In genomic region chr6:33208089-33208967, GRCh38 we compare ENCODE assay signal across 8 cellular contexts. TPM values are rescaled to one million over a fixed set of nuclear protein-coding genes. Genes with fewer than 3 reads are reported as not detected.
DNase-seq lines count a peak whose midpoint lies in the region; ATAC-seq and TF ChIP-seq lines count a peak whose summit lies in the region.

Gene RING1, plus strand, starts transcription at chr6:33208500. Its CDS starts 323 bp downstream, at chr6:33208823.

- ATAC-seq in GM19395 (IDR thresholded peaks at IDR 0.05; ENCODE audit: unreplicated experiment) (peak; percentile 48), T-cell (replicated peaks in 1 of 4) (peak; percentile 64 to 75 (median 68))
- no peak for ATAC-seq in activated naive CD8-positive, alpha-beta T cell treated with anti-CD3 and anti-CD28 coated beads, Interleukin-2, amount 50 U/mL, for 24 hours

- peak within 1 kb of the TSS; percentile 81 to 89 (median 87) for H3K4me3 Mint-ChIP-seq in T-cell
- H3K4me3 Mint-ChIP-seq in activated naive CD8-positive, alpha-beta T cell treated with anti-CD3 and anti-CD28 coated beads, Interleukin-2, amount 50 U/mL, for 24 hours = peak within 1 kb of the TSS; percentile 91

- peaks cover 51 to 57% (median 53%) of the 10 kb centered on the region in 3 donors for H3K4me1 Mint-ChIP-seq in T-cell
- H3K4me1 Mint-ChIP-seq in activated naive CD8-positive, alpha-beta T cell treated with anti-CD3 and anti-CD28 coated beads, Interleukin-2, amount 50 U/mL, for 24 hours = peaks cover 58% of the 10 kb centered on the region

- H3K36me3 ChIP-seq in MG63 (peaks cover 51% of the 10 kb centered on the region), cardiac muscle cell (peaks cover 1% of the 10 kb centered on the region), parathyroid adenoma (ENCODE audit: control insufficient read depth, insufficient read depth, low read length) (no peaks in the 10 kb centered on the region), thyroid gland (peaks cover 4 to 13% of the 10 kb centered on the region in 2 donors)

- peak within 1 kb of the TSS; percentile 91 for H2AFZ ChIP-seq in parathyroid adenoma

- H3K9me3 ChIP-seq in MG63 = no peaks in the 10 kb centered on the region
- H3K9me3 ChIP-seq in cardiac muscle cell (ENCODE audit: low read depth) = no peaks in the 10 kb centered on the region
- H3K9me3 ChIP-seq in parathyroid adenoma (ENCODE audit: control insufficient read depth, low read length) = no peaks in the 10 kb centered on the region
- no peaks in the 10 kb centered on the region for H3K9me3 ChIP-seq in thyroid gland

- H3K4me1 ChIP-seq in cardiac muscle cell (ENCODE audit: low read depth) (peaks cover 12% of the 10 kb centered on the region), parathyroid adenoma (peaks cover 17% of the 10 kb centered on the region), thyroid gland (peaks cover 33 to 38% of the 10 kb centered on the region in 2 donors)

- intact Hi-C loops in thyroid gland (cut with DNase I) = loop anchor here (10.0 kb wide), 1 partner anchor 216 kb away; the partner anchor contains the start of gene SYNGAP1

- H3K9ac ChIP-seq in parathyroid adenoma = peak within 1 kb of the TSS; percentile 33

- CTCF ChIA-PET in T-cell (lab: Charles Lee) = interaction anchor here (0.5 to 1.3 kb wide), 8 partner anchors 10 to 267 kb away, joined by 3 to 15 read pairs (median 3); no protein-coding TSS in a partner anchor

- POLR2A ChIA-PET in T-cell (lab: Charles Lee) = interaction anchor here (0.6 to 1.1 kb wide), 6 partner anchors 26 to 355 kb away, joined by 3 to 4 read pairs (median 4); partner anchors contain the start of gene TAP1 (in 1 of the 2)

- DNase-seq in CD1c-positive myeloid dendritic cell (ENCODE audit: extremely low spot score) (peak; percentile 96), MG63 (peak; percentile 97), T-cell (peak; percentile 74 to 90 (median 85)), cardiac muscle cell (ENCODE audit: low read depth in 1 of 2, low spot score in 1 of 2) (peak; percentile 84 to 85), thyroid gland (peak; percentile 88)
- DNase-seq in activated naive CD8-positive, alpha-beta T cell treated with anti-CD3 and anti-CD28 coated beads, Interleukin-2, amount 50 U/mL, for 24 hours = peak; percentile 89

- peak within 1 kb of the TSS; percentile 83 to 84 for H3K27ac Mint-ChIP-seq in T-cell
- peak within 1 kb of the TSS; percentile 89 for H3K27ac Mint-ChIP-seq in activated naive CD8-positive, alpha-beta T cell treated with anti-CD3 and anti-CD28 coated beads, Interleukin-2, amount 50 U/mL, for 24 hours

- H3K36me3 Mint-ChIP-seq in T-cell = peaks cover 22% of the 10 kb centered on the region
- peaks cover 32% of the 10 kb centered on the region for H3K36me3 Mint-ChIP-seq in activated naive CD8-positive, alpha-beta T cell treated with anti-CD3 and anti-CD28 coated beads, Interleukin-2, amount 50 U/mL, for 24 hours (ENCODE audit: low read depth)

- peak; percentile 92 to 98 for TF ChIP-seq POLR2A in thyroid gland (IDR thresholded peaks at IDR 0.05)

- H3K79me2 ChIP-seq in parathyroid adenoma = peaks cover 3% of the 10 kb centered on the region

- H3K27ac ChIP-seq in cardiac muscle cell = peak within 1 kb of the TSS; percentile 73
- H3K27ac ChIP-seq in parathyroid adenoma = peak within 1 kb of the TSS; percentile 83
- peak within 1 kb of the TSS; percentile 89 to 93 (median 91) for H3K27ac ChIP-seq in thyroid gland

- peak within 1 kb of the TSS; percentile 87 for H3K4me2 ChIP-seq in parathyroid adenoma (ENCODE audit: low read length)

- H3K27me3 ChIP-seq in MG63 (no peaks in the 10 kb centered on the region), cardiac muscle cell (no peaks in the 10 kb centered on the region), parathyroid adenoma (ENCODE audit: control insufficient read depth, insufficient read depth, low read length) (no peaks in the 10 kb centered on the region), thyroid gland (no peaks in the 10 kb centered on the region)

- no peaks in the 10 kb centered on the region for H3K9me3 Mint-ChIP-seq in T-cell
- H3K9me3 Mint-ChIP-seq in activated naive CD8-positive, alpha-beta T cell treated with anti-CD3 and anti-CD28 coated beads, Interleukin-2, amount 50 U/mL, for 24 hours = no peaks in the 10 kb centered on the region

- peak within 1 kb of the TSS; percentile 98 for H3K4me3 ChIP-seq in MG63
- peak within 1 kb of the TSS; percentile 72 for H3K4me3 ChIP-seq in cardiac muscle cell
- H3K4me3 ChIP-seq in parathyroid adenoma (ENCODE audit: low read depth, low read length) = peak within 1 kb of the TSS; percentile 87
- H3K4me3 ChIP-seq in thyroid gland (replicated peaks in 1 of 3) = peak within 1 kb of the TSS; percentile 33 to 89 (median 62)

- H3K27me3 Mint-ChIP-seq in T-cell = peaks cover 0 to 18% of the 10 kb centered on the region in 2 donors
- peaks cover 5% of the 10 kb centered on the region for H3K27me3 Mint-ChIP-seq in activated naive CD8-positive, alpha-beta T cell treated with anti-CD3 and anti-CD28 coated beads, Interleukin-2, amount 50 U/mL, for 24 hours

- TF ChIP-seq CTCF in cardiac muscle cell (IDR thresholded peaks at IDR 0.05; ENCODE audit: low read depth, low read length) (no peak), parathyroid adenoma (IDR thresholded peaks at IDR 0.05) (no peak), thyroid gland (IDR thresholded peaks at IDR 0.05) (no peak)

- 1% methylated on average over 16 to 33 of the region's 86 CpGs for WGBS in thyroid gland, 2 donors

RNA-seq across cellular contexts. Expression of gene RING1, which starts in this region (rescaled TPM):
- total RNA-seq in MG63 (2014; rRNA removed; shearing (Covaris generic); ENCODE audit: low replicate concordance) = 77.7 and 171 TPM in 2 replicates
- total RNA-seq in T-cell (10 to 100 TPM; 37.7 to 43.8 (median 42.6) TPM), cardiac muscle cell (37.0 and 51.4 TPM in 2 replicates), thyroid gland (10 to 100 TPM; 20.3 to 40.2 (median 24.7) TPM)
- polyA plus RNA-seq in cardiac muscle cell = 42.1 and 44.2 TPM in 2 replicates
